8 cellular contexts compared by ENCODE assay signal in genomic region chr1:109546311-109547109, GRCh38. TPM values are rescaled to one million over a fixed set of nuclear protein-coding genes. Genes with fewer than 3 reads are reported as not detected.
DNase-seq lines count a peak whose midpoint lies in the region; ATAC-seq, FAIRE-seq and TF ChIP-seq lines count a peak whose summit lies in the region.

No MANE protein-coding gene starts in this region.

- no peaks in the 10 kb centered on the region for H3K36me3 ChIP-seq in PC-3 (ENCODE audit: low read depth, low read length)
- no peaks in the 10 kb centered on the region for H3K36me3 ChIP-seq in esophagus muscularis mucosa
- H3K36me3 ChIP-seq in muscle layer of duodenum (ENCODE audit: control insufficient read depth in 1 of 2, insufficient read depth in 2 of 2, low read length in 2 of 2): peaks cover 0 to 4% of the 10 kb centered on the region in 2 donors

- no peaks in the 10 kb centered on the region for H3K9me2 ChIP-seq in PC-3 (replicated peaks; ENCODE audit: low read length)

- peak overlapping the region; percentile 91 for H3K4me2 ChIP-seq in PC-3 (ENCODE audit: low read length)

- FAIRE-seq in GM19239 (lab: Jason Lieb, UNC): peak; percentile 95

- POLR2A ChIA-PET in PC-3 (lab: Charles Lee; ENCODE audit: unreplicated experiment): interaction anchor here (0.5 to 0.7 kb wide), 3 partner anchors 89 to 111 kb away, joined by 3 to 4 read pairs (median 4); no protein-coding TSS in a partner anchor

- peaks cover 22% of the 10 kb centered on the region for H4K20me1 ChIP-seq in PC-3 (ENCODE audit: low read length)

- TSS peak; percentile 8 for BruUV-seq in PC-3 (replicated peaks; lab: Mats Ljungman, UMichigan)

- peak overlapping the region; percentile 91 for H3K9ac ChIP-seq in PC-3 (ENCODE audit: low read length)

- intact Hi-C loops in PC-3 (cut with micrococcal nuclease) (loop anchor here (1.0 to 5.0 kb wide), 4 partner anchors 94 to 436 kb away; partner anchors contain the start of gene AHCYL1), esophagus muscularis mucosa (cut with DNase I) (loop anchor here (2.0 to 10.0 kb wide), 2 partner anchors 226 to 438 kb away; partner anchors contain the start of gene AHCYL1)

- H3F3A ChIP-seq in PC-3 (ENCODE audit: low read length, unreplicated experiment): no peaks in the 10 kb centered on the region

- H3K9me3 Mint-ChIP-seq in activated T-cell treated with anti-CD3 and anti-CD28 coated beads, Interleukin-2, amount 50 U/mL, for 4 hours: no peaks in the 10 kb centered on the region

- H3K4me1 ChIP-seq in PC-3 (ENCODE audit: insufficient read depth, low read length): peaks cover 26% of the 10 kb centered on the region
- peaks cover 21 to 41% (median 40%) of the 10 kb centered on the region in 4 donors for H3K4me1 ChIP-seq in esophagus muscularis mucosa
- peaks cover 11 to 25% of the 10 kb centered on the region in 2 donors for H3K4me1 ChIP-seq in muscle layer of duodenum (ENCODE audit: control insufficient read depth in 1 of 2, insufficient read depth in 2 of 2, low read length in 2 of 2)

- H3K79me2 ChIP-seq in PC-3 (ENCODE audit: low read length): peaks cover 47% of the 10 kb centered on the region

- in situ Hi-C loops in KBM-7 (cut with MboI; ENCODE audit: low pct_unique_long_range_greater_than_20kb, low sequenced_read_pairs): loop anchor here (10.0 to 25.0 kb wide), 3 partner anchors 88 to 441 kb away; partner anchors contain the start of gene AHCYL1

- H3K9me3 ChIP-seq in PC-3 (ENCODE audit: low read length) (no peaks in the 10 kb centered on the region), esophagus muscularis mucosa (no peaks in the 10 kb centered on the region), muscle layer of duodenum (ENCODE audit: control insufficient read depth in 1 of 2, low read length in 2 of 2) (no peaks in the 10 kb centered on the region)

- TF ChIP-seq CTCF in AG09319 (IDR thresholded peaks at IDR 0.05; ENCODE audit: low read depth, low read length) (peak; percentile 74), PC-3 (conservative IDR thresholded peaks at IDR 0.05; ENCODE audit: low read depth, low read length) (peak; percentile 94), esophagus muscularis mucosa (IDR thresholded peaks at IDR 0.05) (peak; percentile 86 to 94 (median 88))

- TF ChIP-seq EP300 in esophagus muscularis mucosa (IDR thresholded peaks at IDR 0.05): no peak

- TF ChIP-seq POLR2A in esophagus muscularis mucosa (IDR thresholded peaks at IDR 0.05; ENCODE audit: low read depth): no peak

- WGBS in esophagus muscularis mucosa: 36% methylated on average over 5 of the region's 5 CpGs

- CTCF ChIA-PET in PC-3 (lab: Charles Lee): interaction anchor here (0.5 to 2.4 kb wide), 14 partner anchors 24 to 438 kb away, joined by 3 to 34 read pairs (median 3); partner anchors contain the start of genes AHCYL1, AMPD2 and GNAT2

- DNase-seq in AG09319 (ENCODE audit: extremely low read depth, low read depth) (peak; percentile 70), GM19239 (ENCODE audit: insufficient read length, low spot score) (peak; percentile 92), KBM-7 (peak; percentile 91), PC-3 (peak; percentile 95), esophagus muscularis mucosa (ENCODE audit: extremely low spot score) (no peak)
- DNase-seq in activated T-cell treated with anti-CD3 and anti-CD28 coated beads, Interleukin-2, amount 50 U/mL, for 4 hours: peak; percentile 89
- peak; percentile 96 for DNase-seq in stimulated activated CD8-positive, alpha-beta memory T cell treated with anti-CD3 and anti-CD28 coated beads, Interleukin-4, amount 100 ng/mL, for 48 hours

- ATAC-seq in PC-3: peak; percentile 55
- ATAC-seq in activated T-cell treated with anti-CD3 and anti-CD28 coated beads, Interleukin-2, amount 50 U/mL, for 4 hours: peak; percentile 42 to 47

- peaks cover 39% of the 10 kb centered on the region for H3K4me1 Mint-ChIP-seq in activated T-cell treated with anti-CD3 and anti-CD28 coated beads, Interleukin-2, amount 50 U/mL, for 4 hours (ENCODE audit: low read depth)

- H3K27ac ChIP-seq in PC-3 (ENCODE audit: low read length): peak overlapping the region; percentile 52
- H3K27ac ChIP-seq in esophagus muscularis mucosa (replicated peaks in 1 of 4): peak overlapping the region; percentile 94 to 96 (median 96)
- H3K27ac ChIP-seq in muscle layer of duodenum (ENCODE audit: low read length): peak overlapping the region; percentile 99

- H3K4me3 ChIP-seq in PC-3 (ENCODE audit: low read length): peak overlapping the region; percentile 93
- peak overlapping the region; percentile 29 to 96 (median 91) for H3K4me3 ChIP-seq in esophagus muscularis mucosa
- H3K4me3 ChIP-seq in muscle layer of duodenum (ENCODE audit: low read depth in 1 of 2, low read length in 2 of 2): peak overlapping the region; percentile 81 to 90

- H2AFZ ChIP-seq in PC-3 (ENCODE audit: low read length): peak overlapping the region; percentile 77

- H3K27me3 Mint-ChIP-seq in activated T-cell treated with anti-CD3 and anti-CD28 coated beads, Interleukin-2, amount 50 U/mL, for 4 hours (ENCODE audit: low read depth): no peaks in the 10 kb centered on the region

- H3K27me3 ChIP-seq in PC-3 (ENCODE audit: low read length): no peaks in the 10 kb centered on the region
- peaks cover 0 to 5% (median 0%) of the 10 kb centered on the region in 4 donors for H3K27me3 ChIP-seq in esophagus muscularis mucosa
- H3K27me3 ChIP-seq in muscle layer of duodenum (ENCODE audit: low read depth, low read length): no peaks in the 10 kb centered on the region

- no peaks in the 10 kb centered on the region for H3K36me3 Mint-ChIP-seq in activated T-cell treated with anti-CD3 and anti-CD28 coated beads, Interleukin-2, amount 50 U/mL, for 4 hours (ENCODE audit: insufficient read depth)

- H3K4me3 Mint-ChIP-seq in activated T-cell treated with anti-CD3 and anti-CD28 coated beads, Interleukin-2, amount 50 U/mL, for 4 hours: peak overlapping the region; percentile 94

RNA-seq across cellular contexts. Expression of gene GNAI3, which starts 1.9 kb away (rescaled TPM):
- 6.7 and 6.8 TPM in 2 replicates for total RNA-seq in PC-3 (2014; rRNA removed)
- total RNA-seq in activated T-cell treated with anti-CD3 and anti-CD28 coated beads, Interleukin-2, amount 50 U/mL, for 4 hours: 1 to 10 TPM; 8.6 to 8.9 (median 8.6) TPM
- 1 to 10 TPM; 5.9 to 7.2 (median 6.6) TPM for total RNA-seq in esophagus muscularis mucosa

RNA-seq across cellular contexts. Expression of gene GPR61, which starts 6.8 kb away (rescaled TPM):
- 0.07 and 1.3 TPM in 2 replicates for total RNA-seq in PC-3 (2014; rRNA removed)
- not detected for total RNA-seq in activated T-cell treated with anti-CD3 and anti-CD28 coated beads, Interleukin-2, amount 50 U/mL, for 4 hours
- not detected for total RNA-seq in esophagus muscularis mucosa

RNA-seq across cellular contexts. Expression of gene AMIGO1, which starts 37.0 kb away (rescaled TPM):
- total RNA-seq in PC-3 (2014; rRNA removed) (2.7 and 2.8 TPM in 2 replicates), esophagus muscularis mucosa (10 to 100 TPM in 2 of 4 donors, 1 to 10 TPM in 2; 8.4 to 23.7 (median 14.0) TPM)
- 1 to 10 TPM; 2.9 to 4.5 (median 4.0) TPM for total RNA-seq in activated T-cell treated with anti-CD3 and anti-CD28 coated beads, Interleukin-2, amount 50 U/mL, for 4 hours

RNA-seq across cellular contexts. Expression of gene CYB561D1, which starts 52.6 kb away (rescaled TPM):
- total RNA-seq in PC-3 (2014; rRNA removed): 2.7 and 4.2 TPM in 2 replicates
- 10 to 100 TPM in 2 of 3 donors, 1 to 10 TPM in 1; 9.0 to 11.1 (median 10.6) TPM for total RNA-seq in activated T-cell treated with anti-CD3 and anti-CD28 coated beads, Interleukin-2, amount 50 U/mL, for 4 hours
- total RNA-seq in esophagus muscularis mucosa: 10 to 100 TPM in 2 of 4 donors, 1 to 10 TPM in 2; 6.2 to 16.4 (median 8.2) TPM
